In the genomic region with DNA sequence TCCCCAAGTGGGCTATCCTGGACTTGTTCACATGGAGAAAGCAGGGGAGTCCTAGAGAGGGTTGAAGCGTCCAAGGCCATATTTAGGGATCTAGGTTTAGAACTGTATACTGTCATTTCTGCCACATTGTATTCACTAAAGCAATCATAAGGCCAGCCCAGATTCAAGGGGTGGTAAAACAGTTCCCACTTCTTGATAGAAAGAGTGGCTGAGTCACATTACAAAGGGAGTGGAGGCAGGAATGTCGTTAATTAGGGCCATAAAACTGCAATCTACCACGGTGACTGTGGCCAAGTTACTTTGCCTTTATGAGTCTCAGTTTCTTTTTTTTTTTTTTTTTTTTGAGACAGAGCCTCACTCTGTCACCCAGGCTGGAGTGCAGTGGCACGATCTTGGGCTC, we compare ENCODE assay signal across 22 cellular contexts. TPM values are rescaled to one million over a fixed set of nuclear protein-coding genes. Genes with fewer than 3 reads are reported as not detected.
DNase-seq lines count a peak whose midpoint lies in the region; ATAC-seq and TF ChIP-seq lines count a peak whose summit lies in the region.
"Had no signal": no experiment of that assay in that cellular context is flagged by ENCODE, and none has a peak within 500 bp of the region (broad histone marks: within the 10 kb centered on the region; RNA-seq: fewer than 3 reads in every experiment).

No MANE protein-coding gene starts in this region.

- TF ChIP-seq RAD21 in HCT116 (IDR thresholded peaks at IDR 0.05; ENCODE audit: low read depth): no peak

- H2AFZ ChIP-seq in HCT116 (ENCODE audit: low read depth, low read length, poor library complexity, severe bottlenecking): peak overlapping the region; percentile 50

- H3K9me2 ChIP-seq in HCT116 (ENCODE audit: insufficient read depth): no peaks in the 10 kb centered on the region

- H3K79me2 ChIP-seq in HCT116 (ENCODE audit: insufficient read depth, low read length): no peaks in the 10 kb centered on the region

- H3K36me3 ChIP-seq in HCT116 (ENCODE audit: control insufficient read depth in 1 of 2, insufficient read depth in 2 of 2, low read length in 2 of 2): no peaks in the 10 kb centered on the region
- H3K36me3 ChIP-seq in SK-N-MC (ENCODE audit: insufficient read depth, low read length): no peaks in the 10 kb centered on the region
- H3K36me3 ChIP-seq in left lung: no peaks in the 10 kb centered on the region
- H3K36me3 ChIP-seq: heart right ventricle, upper lobe of right lung had no signal

- H3K27ac Mint-ChIP-seq in stimulated activated naive B cell treated with anti-CD40 and anti-IgM and Interleukin-4, amounts not matched to agents 10 μg/mL and 1 μg/mL and 100 μg/mL, for 72 hours: peak overlapping the region; percentile 20
- H3K27ac Mint-ChIP-seq: activated naive CD8-positive, alpha-beta T cell treated with anti-CD3 and anti-CD28 coated beads, Interleukin-2, amount 10 ng/mL, durations not matched to agents 7 days and 5 days; B cell had no signal

- H3K27me3 Mint-ChIP-seq in stimulated activated naive B cell treated with anti-CD40 and anti-IgM and Interleukin-4, amounts not matched to agents 10 μg/mL and 1 μg/mL and 100 μg/mL, for 72 hours: peaks cover 11 to 16% of the 10 kb centered on the region in 2 donors
- H3K27me3 Mint-ChIP-seq: activated CD4-positive, alpha-beta memory T cell treated with anti-CD3 and anti-CD28 coated beads, Interleukin-2, amount 10 ng/mL, durations not matched to agents 7 days and 5 days had no signal

- intact Hi-C loops in HCT116 (cut with micrococcal nuclease): no loop called here
- intact Hi-C loops in left lung (cut with DNase I): no loop called here

- no peaks in the 10 kb centered on the region for H3K9me3 Mint-ChIP-seq in stimulated activated naive B cell treated with anti-CD40 and anti-IgM and Interleukin-4, amounts not matched to agents 10 μg/mL and 1 μg/mL and 100 μg/mL, for 72 hours
- H3K9me3 Mint-ChIP-seq: activated CD4-positive, alpha-beta memory T cell treated with anti-CD3 and anti-CD28 coated beads, Interleukin-2, amount 10 ng/mL, durations not matched to agents 7 days and 5 days; activated naive CD8-positive, alpha-beta T cell treated with anti-CD3 and anti-CD28 coated beads, Interleukin-2, amount 10 ng/mL, durations not matched to agents 7 days and 5 days had no signal

- DNase-seq in HCT116 (ENCODE audit: low read depth, low spot score) (no peak), SK-N-MC (ENCODE audit: low read depth, low spot score) (no peak), left lung (no peak), AG08396 (ENCODE audit: low spot score) (no peak), DMS153 (lab: John Stamatoyannopoulos, UW) (no peak)
- DNase-seq in stimulated activated naive B cell treated with anti-CD40 and anti-IgM and Interleukin-4, amounts not matched to agents 10 μg/mL and 1 μg/mL and 100 μg/mL, for 72 hours: no peak
- DNase-seq: activated CD4-positive, CD25-positive, alpha-beta regulatory T cell treated with anti-CD3 and anti-CD28 coated beads, Interleukin-2, amount 50 U/mL, for 72 hours; activated naive CD8-positive, alpha-beta T cell treated with anti-CD3 and anti-CD28 coated beads, Interleukin-2, amount 10 ng/mL, durations not matched to agents 7 days and 5 days; DMS53; heart right ventricle; left cardiac atrium; midbrain; NCI-H1417; NCI-H2081 treated with DMSO at 0.1 percent for 48 hours; NCI-H345; SIG-M5; stimulated activated CD8-positive, alpha-beta memory T cell treated with anti-CD3 and anti-CD28 coated beads, Interleukin-4, amount 100 ng/mL, for 48 hours; upper lobe of right lung had no signal

- ATAC-seq in HCT116 (peak; percentile 27; the same call in 1 of the 2 replicates), left lung (peak; percentile 78), HG03159 (IDR thresholded peaks at IDR 0.05; ENCODE audit: unreplicated experiment) (no peak), GM19397 (IDR thresholded peaks at IDR 0.05; ENCODE audit: unreplicated experiment) (no peak)
- ATAC-seq in stimulated activated naive B cell treated with anti-CD40 and anti-IgM and Interleukin-4, amounts not matched to agents 10 μg/mL and 1 μg/mL and 100 μg/mL, for 72 hours (replicated peaks): no peak
- ATAC-seq: heart right ventricle, left cardiac atrium, upper lobe of right lung had no signal

- no peaks in the 10 kb centered on the region for H4K20me1 ChIP-seq in HCT116 (ENCODE audit: insufficient read depth)

- H3K4me2 ChIP-seq in HCT116 (ENCODE audit: low read length): peak overlapping the region; percentile 29

- no peak for TF ChIP-seq CTCF in HCT116 (IDR thresholded peaks at IDR 0.05 in 2 of 3, conservative IDR thresholded peaks at IDR 0.05 in 1 of 3; ENCODE audit: borderline replicate concordance in 1 of 3, insufficient read depth in 1 of 3, low read depth in 2 of 3, low read length in 2 of 3)
- TF ChIP-seq CTCF in left lung (IDR thresholded peaks at IDR 0.05): no peak

- RAD21 ChIA-PET in HCT116 (lab: Charles Lee; ENCODE audit: low non-redundant PET in 1 of 2, low total read pairs in 2 of 2, uncharacterized antibody in 2 of 2, unreplicated experiment in 2 of 2): no interaction called here

- H3K27me3 ChIP-seq in HCT116 (ENCODE audit: insufficient read depth, low read length): no peaks in the 10 kb centered on the region
- peaks cover 0 to 9% of the 10 kb centered on the region in 2 donors for H3K27me3 ChIP-seq in left lung
- H3K27me3 ChIP-seq: upper lobe of right lung had no signal

- H3K27ac ChIP-seq in HCT116 (ENCODE audit: low read depth, low read length) (no peak overlapping the region), SK-N-MC (peak overlapping the region; percentile 5; the same call in 1 of the 2 replicates), left lung (no peak overlapping the region)
- H3K27ac ChIP-seq: heart right ventricle, upper lobe of right lung had no signal

- POLR2A ChIA-PET in HCT116 (lab: Charles Lee): interaction anchor here (0.5 to 1.0 kb wide), 2 partner anchors 10 to 180 kb away, joined by 3 to 4 read pairs; no protein-coding TSS in a partner anchor

- no peak overlapping the region for H3K4me3 Mint-ChIP-seq in stimulated activated naive B cell treated with anti-CD40 and anti-IgM and Interleukin-4, amounts not matched to agents 10 μg/mL and 1 μg/mL and 100 μg/mL, for 72 hours
- H3K4me3 Mint-ChIP-seq: activated CD4-positive, alpha-beta memory T cell treated with anti-CD3 and anti-CD28 coated beads, Interleukin-2, amount 10 ng/mL, durations not matched to agents 7 days and 5 days; activated naive CD8-positive, alpha-beta T cell treated with anti-CD3 and anti-CD28 coated beads, Interleukin-2, amount 10 ng/mL, durations not matched to agents 7 days and 5 days; B cell had no signal

- H3K9ac ChIP-seq in HCT116 (ENCODE audit: low read length) (no peak overlapping the region), SK-N-MC (ENCODE audit: insufficient read length) (no peak overlapping the region)

- H3K4me1 ChIP-seq in HCT116 (ENCODE audit: control insufficient read depth in 1 of 2, insufficient read depth in 2 of 2, low read length in 2 of 2) (peaks cover 7 to 15% of the 10 kb centered on the region in 2 experiments; a peak in 3 of 4 replicates), left lung (no peaks in the 10 kb centered on the region)
- H3K4me1 ChIP-seq: upper lobe of right lung had no signal

- no peak overlapping the region for H3K4me3 ChIP-seq in HCT116 (replicated peaks in 1 of 2; ENCODE audit: low read depth in 1 of 2, low read length in 2 of 2)
- H3K4me3 ChIP-seq in SK-N-MC: no peak overlapping the region
- no peak overlapping the region for H3K4me3 ChIP-seq in left lung
- H3K4me3 ChIP-seq: heart right ventricle, upper lobe of right lung had no signal

- no peaks in the 10 kb centered on the region for H3K9me3 ChIP-seq in HCT116 (ENCODE audit: control insufficient read depth in 1 of 2, insufficient read depth in 1 of 2, low read depth in 1 of 2, low read length in 2 of 2)
- no peaks in the 10 kb centered on the region for H3K9me3 ChIP-seq in SK-N-MC (ENCODE audit: low read depth, low read length)
- no peaks in the 10 kb centered on the region for H3K9me3 ChIP-seq in left lung
- H3K9me3 ChIP-seq: upper lobe of right lung had no signal

- peaks cover 0 to 3% of the 10 kb centered on the region in 2 donors for H3K4me1 Mint-ChIP-seq in stimulated activated naive B cell treated with anti-CD40 and anti-IgM and Interleukin-4, amounts not matched to agents 10 μg/mL and 1 μg/mL and 100 μg/mL, for 72 hours

- peaks cover 0 to 2% of the 10 kb centered on the region in 2 donors for H3K36me3 Mint-ChIP-seq in stimulated activated naive B cell treated with anti-CD40 and anti-IgM and Interleukin-4, amounts not matched to agents 10 μg/mL and 1 μg/mL and 100 μg/mL, for 72 hours

- no TSS peak for BruUV-seq in HCT116 (replicated peaks; lab: Mats Ljungman, UMichigan)

- TF ChIP-seq POLR2A in HCT116 (IDR thresholded peaks at IDR 0.05; ENCODE audit: borderline replicate concordance, extremely low read depth, insufficient read depth, insufficient read length): no peak

- CTCF ChIA-PET in HCT116 (lab: Charles Lee): interaction anchor here (3.1 kb wide), 1 partner anchor 9 kb away, joined by 18 read pairs; no protein-coding TSS in a partner anchor

TF ChIP-seq in HCT116, 20 proteins besides CTCF, POLR2A, EP300 and RAD21 (continues in another document):
- TF ChIP-seq YY1 (IDR thresholded peaks at IDR 0.05; ENCODE audit: extremely low read depth, insufficient replicate concordance, low read depth, low read length) (no peak), SIN3A (IDR thresholded peaks at IDR 0.05; ENCODE audit: low read depth) (no peak), POLR2AphosphoS5 (IDR thresholded peaks at IDR 0.05; ENCODE audit: low read depth, low read length) (no peak), CEBPB (IDR thresholded peaks at IDR 0.05; ENCODE audit: low read depth) (no peak), SRF (IDR thresholded peaks at IDR 0.05; ENCODE audit: low read depth) (no peak)
- TF ChIP-seq, protein P1, sequence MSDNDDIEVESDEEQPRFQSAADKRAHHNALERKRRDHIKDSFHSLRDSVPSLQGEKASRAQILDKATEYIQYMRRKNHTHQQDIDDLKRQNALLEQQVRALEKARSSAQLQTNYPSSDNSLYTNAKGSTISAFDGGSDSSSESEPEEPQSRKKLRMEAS (IDR thresholded peaks at IDR 0.05): no peak

RNA-seq across cellular contexts. Expression of gene UBR2, which starts 7.4 kb away (rescaled TPM):
- total RNA-seq in HCT116 (2021; ENCODE audit: unreplicated experiment) (20.5 TPM), left lung (10 to 100 TPM; 28.5 to 34.4 TPM)
- polyA plus RNA-seq in HCT116 (2012): 6.5 and 7.8 TPM in 2 replicates

Comparison
In these comparisons a context has a peak if more than half of its experiments do, and no peak if none do; other contexts are left out.
1. ATAC-seq: peak in HCT116 (single experiment) and left lung (single experiment); none in stimulated activated naive B cell treated with anti-CD40 and anti-IgM and Interleukin-4, amounts not matched to agents 10 μg/mL and 1 μg/mL and 100 μg/mL, for 72 hours (0 of 2), HG03159 (single experiment) and GM19397 (single experiment).